8 cellular contexts compared by ENCODE assay signal in genomic region chr12:64181504-64182291, GRCh38. TPM values are rescaled to one million over a fixed set of nuclear protein-coding genes. Genes with fewer than 3 reads are reported as not detected.
DNase-seq lines count a peak whose midpoint lies in the region; ATAC-seq, FAIRE-seq and TF ChIP-seq lines count a peak whose summit lies in the region.

No MANE protein-coding gene starts in this region.

- H3K9me3 Mint-ChIP-seq in activated CD8-positive, alpha-beta memory T cell treated with anti-CD3 and anti-CD28 coated beads, Interleukin-2, amount 10 ng/mL, durations not matched to agents 7 days and 5 days (ENCODE audit: low read depth): no peaks in the 10 kb centered on the region

- BruUV-seq in HepG2 (replicated peaks; lab: Mats Ljungman, UMichigan): no TSS peak

- no peaks in the 10 kb centered on the region for H3K4me1 Mint-ChIP-seq in activated CD8-positive, alpha-beta memory T cell treated with anti-CD3 and anti-CD28 coated beads, Interleukin-2, amount 10 ng/mL, durations not matched to agents 7 days and 5 days

- in situ Hi-C loops in HepG2 (cut with HindIII; ENCODE audit: extremely low pct_ligation_motif_present, low pct_unique_long_range_greater_than_20kb) (loop anchor here (5.0 kb wide), 1 partner anchor 339 kb away; the partner anchor contains the start of gene SRGAP1), transverse colon (cut with MboI; ENCODE audit: low pct_ligation_motif_present in 1 of 4, low pct_unique_long_range_greater_than_20kb in 1 of 4, low sequenced_read_pairs in 3 of 4) (loop anchor here in 1 of 4 donors (10.0 kb wide), 1 partner anchor 337 kb away; the partner anchor contains the start of gene SRGAP1)

- H3K4me2 ChIP-seq in HepG2 (ENCODE audit: low read depth, low read length): no peak overlapping the region

- no peaks in the 10 kb centered on the region for H3K36me3 ChIP-seq in HepG2 (replicated peaks in 1 of 2; ENCODE audit: control insufficient read depth in 1 of 2, insufficient read depth in 2 of 2, low read length in 2 of 2)
- H3K36me3 ChIP-seq in transverse colon: no peaks in the 10 kb centered on the region

- peak; percentile 77 for TF ChIP-seq CTCF in HepG2 (CRISPR knock-in tag; IDR thresholded peaks at IDR 0.05)
- TF ChIP-seq CTCF in transverse colon (IDR thresholded peaks at IDR 0.05): peak; percentile 50 to 68 (median 59)

- H3K27me3 ChIP-seq in HepG2 (ENCODE audit: control insufficient read depth in 1 of 2, insufficient read depth in 2 of 2, low read length in 2 of 2) (no peaks in the 10 kb centered on the region), transverse colon (no peaks in the 10 kb centered on the region)

- H3K27ac Mint-ChIP-seq in activated CD8-positive, alpha-beta memory T cell treated with anti-CD3 and anti-CD28 coated beads, Interleukin-2, amount 10 ng/mL, durations not matched to agents 7 days and 5 days: no peak overlapping the region

- no peak overlapping the region for H3K4me3 Mint-ChIP-seq in activated CD8-positive, alpha-beta memory T cell treated with anti-CD3 and anti-CD28 coated beads, Interleukin-2, amount 10 ng/mL, durations not matched to agents 7 days and 5 days

- no peak for DNase-seq in activated CD8-positive, alpha-beta memory T cell treated with anti-CD3 and anti-CD28 coated beads, Interleukin-2, amount 10 ng/mL, durations not matched to agents 7 days and 5 days
- DNase-seq in activated CD8-positive, alpha-beta memory T cell treated with anti-CD3 and anti-CD28 coated beads, Interleukin-2, amount 50 U/mL, for 4 hours: no peak
- peak; percentile 23 for DNase-seq in NCI-H2227 treated with DMSO at 0.1 percent for 48 hours (lab: John Stamatoyannopoulos, UW)
- peak in 47 of 61 donors; percentile 2 to 78 (median 28) for DNase-seq in caudate nucleus (lab: John Stamatoyannopoulos, UW)
- DNase-seq in HepG2 (ENCODE audit: low spot score): peak; percentile 32
- DNase-seq in transverse colon: peak; percentile 51
- no peak for DNase-seq in central memory CD4-positive, alpha-beta T cell

- H3K9me3 ChIP-seq in HepG2 (ENCODE audit: low read length) (no peaks in the 10 kb centered on the region), transverse colon (no peaks in the 10 kb centered on the region)

- H3K27ac ChIP-seq in caudate nucleus (ENCODE audit: low read depth, low read length): peak overlapping the region; percentile 46
- H3K27ac ChIP-seq in HepG2 (ENCODE audit: extremely low read length, insufficient read depth, low read length): no peak overlapping the region
- H3K27ac ChIP-seq in transverse colon: peak overlapping the region; percentile 2 to 54 (median 48)

- FAIRE-seq in HepG2 (lab: Jason Lieb, UNC): peak; percentile 87

- no peak overlapping the region for H2AFZ ChIP-seq in HepG2 (ENCODE audit: low read length)

- no peaks in the 10 kb centered on the region for H3K36me3 Mint-ChIP-seq in activated CD8-positive, alpha-beta memory T cell treated with anti-CD3 and anti-CD28 coated beads, Interleukin-2, amount 10 ng/mL, durations not matched to agents 7 days and 5 days

- H3K27me3 Mint-ChIP-seq in activated CD8-positive, alpha-beta memory T cell treated with anti-CD3 and anti-CD28 coated beads, Interleukin-2, amount 10 ng/mL, durations not matched to agents 7 days and 5 days: no peaks in the 10 kb centered on the region

- TF ChIP-seq EP300 in HepG2 (IDR thresholded peaks at IDR 0.05; ENCODE audit: low read depth in 2 of 2, low read length in 2 of 2): no peak
- no peak for TF ChIP-seq EP300 in HepG2 (CRISPR knock-in tag; IDR thresholded peaks at IDR 0.05; ENCODE audit: borderline replicate concordance)
- TF ChIP-seq EP300 in transverse colon (IDR thresholded peaks at IDR 0.05; ENCODE audit: low read depth): peak; percentile 2

- TF ChIP-seq RAD21 in HepG2 (CRISPR knock-in tag; IDR thresholded peaks at IDR 0.05): peak; percentile 58; the same call in 1 of the 2 replicates

- WGBS in HepG2 (ENCODE audit: low lambda C conversion rate): 24% methylated on average over 3 of the region's 3 CpGs
- 34 to 73% methylated on average over 1 to 3 of the region's 3 CpGs for WGBS in transverse colon (ENCODE audit: low coverage in 1 of 2), 2 donors

- no peaks in the 10 kb centered on the region for H3K79me2 ChIP-seq in HepG2 (ENCODE audit: insufficient read depth, low read length)

- H3K4me3 ChIP-seq in HepG2 (replicated peaks in 1 of 3; ENCODE audit: insufficient read depth in 1 of 3, low read depth in 2 of 3, low read length in 3 of 3) (no peak overlapping the region), transverse colon (no peak overlapping the region)

- peak; percentile 20 for ATAC-seq in activated CD8-positive, alpha-beta memory T cell treated with anti-CD3 and anti-CD28 coated beads, Interleukin-2, amount 10 ng/mL, durations not matched to agents 7 days and 5 days
- ATAC-seq in HepG2 (peak; percentile 92), GM21825 (IDR thresholded peaks at IDR 0.05; ENCODE audit: unreplicated experiment) (no peak)

- CTCF ChIA-PET in activated CD8-positive, alpha-beta memory T cell treated with anti-CD3 and anti-CD28 coated beads, Interleukin-2, amount 10 ng/mL, durations not matched to agents 7 days and 5 days (lab: Charles Lee): no interaction called here
- CTCF ChIA-PET in HepG2 (lab: Yijun Ruan, JAX; ENCODE audit: low intra/inter-chr PET ratio, low total read pairs): interaction anchor here (1.3 to 1.6 kb wide), 3 partner anchors 338 to 356 kb away, joined by 7 to 11 read pairs (median 8); no protein-coding TSS in a partner anchor

- H4K20me1 ChIP-seq in HepG2 (ENCODE audit: insufficient read depth, low read length): no peaks in the 10 kb centered on the region

- intact Hi-C loops in HepG2 (cut with micrococcal nuclease; ENCODE audit: unreplicated experiment) (loop anchor here (1.0 kb wide), 3 partner anchors 75 to 342 kb away; no protein-coding TSS in a partner anchor), transverse colon (cut with DNase I; ENCODE audit: low total_unique reads) (loop anchor here (1.0 to 10.0 kb wide), 3 partner anchors 39 to 337 kb away; partner anchors contain the start of gene SRGAP1)

- H3K9ac ChIP-seq in HepG2 (ENCODE audit: insufficient read depth, low read depth, low read length): no peak overlapping the region

- POLR2A ChIA-PET in HepG2 (lab: Yijun Ruan, JAX): interaction anchor here (1.2 kb wide), 1 partner anchor 338 kb away, joined by 4 read pairs; no protein-coding TSS in a partner anchor

- no peak for TF ChIP-seq POLR2A in HepG2 (IDR thresholded peaks at IDR 0.05; ENCODE audit: insufficient read depth in 1 of 2, low read depth in 2 of 2, low read length in 2 of 2)
- no peak for TF ChIP-seq POLR2A in transverse colon (IDR thresholded peaks at IDR 0.05)

- H3K4me1 ChIP-seq in HepG2 (ENCODE audit: insufficient read depth, low read length): 0 out of 2 replicates have a peak, but pooled peaks cover 7% of the 10 kb centered on the region
- H3K4me1 ChIP-seq in transverse colon: peaks cover 0 to 8% (median 0%) of the 10 kb centered on the region in 4 donors

TF ChIP-seq in HepG2, 621 proteins besides CTCF, POLR2A, EP300 and RAD21 (continues in another document):
- TF ChIP-seq STAG1 (CRISPR knock-in tag; IDR thresholded peaks at IDR 0.05) (peak; percentile 87), SMC3 (IDR thresholded peaks at IDR 0.05; ENCODE audit: low read length) (peak; percentile 78), ELF3 (CRISPR knock-in tag; IDR thresholded peaks at IDR 0.05) (0 out of 2 replicates have a peak, but pooled peaks have one; percentile 34), FOSL2 (CRISPR knock-in tag; IDR thresholded peaks at IDR 0.05) (0 out of 2 replicates have a peak, but pooled peaks have one; percentile 24), ZMYM4 (CRISPR knock-in tag; IDR thresholded peaks at IDR 0.05) (0 out of 2 replicates have a peak, but pooled peaks have one; percentile 15), KLF16 (CRISPR knock-in tag; IDR thresholded peaks at IDR 0.05) (0 out of 4 replicates have a peak, but pooled peaks of 1 of the 2 experiments have one; percentile 21), SAP130 (CRISPR knock-in tag; IDR thresholded peaks at IDR 0.05; ENCODE audit: low read depth) (peak; percentile 27; the same call in 1 of the 2 replicates), KAT8 (CRISPR knock-in tag; IDR thresholded peaks at IDR 0.05) (no peak), CREBL2 (CRISPR knock-in tag; IDR thresholded peaks at IDR 0.05; ENCODE audit: borderline replicate concordance) (no peak), XRCC5 (optimal IDR thresholded peaks at IDR 0.05; ENCODE audit: low read length) (peak; percentile 28)

RNA-seq across cellular contexts. Expression of gene KICS2, which starts 40.4 kb away (rescaled TPM):
- total RNA-seq in activated CD8-positive, alpha-beta memory T cell treated with anti-CD3 and anti-CD28 coated beads, Interleukin-2, amount 10 ng/mL, durations not matched to agents 7 days and 5 days: 10 to 100 TPM; 10.5 to 11.5 TPM
- 6.6 and 6.8 TPM in 2 replicates for total RNA-seq in HepG2 (2016; rRNA removed; fragmentation: Illumina TruSeq; extraction: Trizol)
- 4.8 and 6.6 TPM in 2 replicates for total RNA-seq in HepG2 (2016; cell fraction: cytosol; rRNA removed; fragmentation: Illumina TruSeq; extraction: Trizol; ENCODE audit: low read depth)
- total RNA-seq in HepG2 (2016; cell fraction: insoluble cytoplasmic fraction; rRNA removed; fragmentation: Illumina TruSeq; extraction: Trizol): 8.0 and 8.8 TPM in 2 replicates
- total RNA-seq in HepG2 (2016; cell fraction: membrane; rRNA removed; fragmentation: Illumina TruSeq; extraction: Trizol): 6.7 and 8.2 TPM in 2 replicates
- 12.1 and 12.3 TPM in 2 replicates for total RNA-seq in HepG2 (2016; cell fraction: nucleus; rRNA removed; fragmentation: Illumina TruSeq; extraction: Trizol)
- 3.3 and 3.5 TPM in 2 replicates for polyA plus RNA-seq in HepG2 (2011; rRNA removed)
- polyA plus RNA-seq in HepG2 (2011; cell fraction: cytosol; rRNA removed): 3.0 TPM in 2 replicates
- 6.5 and 8.2 TPM in 2 replicates for polyA plus RNA-seq in HepG2 (2011; cell fraction: nucleus; rRNA removed)
- 3.0 and 3.6 TPM in 2 replicates for polyA plus RNA-seq in HepG2 (2012)
- 1.6 and 1.7 TPM in 2 replicates for polyA plus RNA-seq in HepG2 (2016; cell fraction: cytosol; fragmentation: Illumina TruSeq; extraction: Trizol; ENCODE audit: low read depth)
- 5.8 and 6.1 TPM in 2 replicates for polyA plus RNA-seq in HepG2 (2016; cell fraction: insoluble cytoplasmic fraction; fragmentation: Illumina TruSeq; extraction: Trizol; ENCODE audit: low read depth)
- polyA plus RNA-seq in HepG2 (2016; cell fraction: membrane; fragmentation: Illumina TruSeq; extraction: Trizol; ENCODE audit: low read depth): 2.8 and 3.4 TPM in 2 replicates
- polyA plus RNA-seq in HepG2 (2016; cell fraction: nucleus; fragmentation: Illumina TruSeq; extraction: Trizol; ENCODE audit: insufficient read depth, low read depth): 5.2 and 5.9 TPM in 2 replicates
- 9.8 and 11.4 TPM in 2 replicates for polyA minus RNA-seq in HepG2 (2011; rRNA and poly(A)+ RNA removed; ENCODE audit: low replicate concordance)
- 3.3 and 4.2 TPM in 2 replicates for polyA minus RNA-seq in HepG2 (2011; cell fraction: cytosol; rRNA and poly(A)+ RNA removed)
- polyA minus RNA-seq in HepG2 (2011; cell fraction: nucleus; rRNA and poly(A)+ RNA removed): 18.0 and 22.3 TPM in 2 replicates
- 10 to 100 TPM in 1 of 4 donors, 1 to 10 TPM in 3; 2.8 to 10.2 (median 4.7) TPM for total RNA-seq in transverse colon

Comparison
In these comparisons a context has a peak if more than half of its experiments do, and no peak if none do; other contexts are left out.
1. DNase-seq: peak in NCI-H2227 treated with DMSO at 0.1 percent for 48 hours (single experiment), caudate nucleus (47 of 61), HepG2 (single experiment) and transverse colon (single experiment); none in activated CD8-positive, alpha-beta memory T cell treated with anti-CD3 and anti-CD28 coated beads, Interleukin-2, amount 10 ng/mL, durations not matched to agents 7 days and 5 days (single experiment), activated CD8-positive, alpha-beta memory T cell treated with anti-CD3 and anti-CD28 coated beads, Interleukin-2, amount 50 U/mL, for 4 hours (single experiment) and central memory CD4-positive, alpha-beta T cell (single experiment).